Comparison of ENCODE assay signal across 24 cellular contexts in the genomic region with DNA sequence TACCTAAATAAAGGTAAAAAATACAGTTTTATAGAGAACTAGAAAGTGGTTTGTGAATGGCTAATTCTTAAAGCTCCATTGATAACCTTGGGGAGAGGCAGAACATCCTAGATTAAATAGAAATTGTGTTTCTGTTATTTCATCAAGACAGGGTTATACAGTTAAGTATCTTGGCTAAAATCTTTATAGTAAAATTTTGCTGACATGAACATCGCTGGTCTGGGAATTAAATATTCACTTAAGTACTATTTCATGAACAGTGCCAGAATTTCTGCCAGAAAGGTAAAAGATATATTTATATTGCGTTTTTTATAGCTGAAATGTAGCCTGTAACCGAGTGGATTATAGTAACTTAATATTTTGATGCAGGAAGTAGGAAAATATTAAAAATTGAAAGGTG. TPM values are rescaled to one million over a fixed set of nuclear protein-coding genes. Genes with fewer than 3 reads are reported as not detected.
DNase-seq lines count a peak whose midpoint lies in the region; ATAC-seq and TF ChIP-seq lines count a peak whose summit lies in the region.
"Had no signal": no experiment of that assay in that cellular context is flagged by ENCODE, and none has a peak within 500 bp of the region (broad histone marks: within the 10 kb centered on the region; RNA-seq: fewer than 3 reads in every experiment).

No MANE protein-coding gene starts in this region.

- no peak overlapping the region for H3K4me3 ChIP-seq in cardiac muscle cell
- H3K4me3 ChIP-seq in subcutaneous abdominal adipose tissue (ENCODE audit: low read depth in 1 of 5, low read length in 5 of 5), result no peak overlapping the region
- H3K4me3 ChIP-seq: A549, BLaER1, GM12878 had no signal

- no peaks in the 10 kb centered on the region for H3K27me3 Mint-ChIP-seq in dendritic cell treated with granulocyte-macrophage colony-stimulating factor and Interleukin-4, amounts not matched to agents 40 ng/mL and 50 ng/mL, for 4 days
- H3K27me3 Mint-ChIP-seq in stimulated activated memory B cell treated with anti-CD40 and anti-IgM and Interleukin-4, amounts not matched to agents 10 μg/mL and 1 μg/mL and 100 μg/mL, for 72 hours, result no peaks in the 10 kb centered on the region
- H3K27me3 Mint-ChIP-seq: CD8-positive, alpha-beta memory T cell had no signal

- peak overlapping the region; percentile 1 for H3K27ac Mint-ChIP-seq in dendritic cell treated with granulocyte-macrophage colony-stimulating factor and Interleukin-4, amounts not matched to agents 40 ng/mL and 50 ng/mL, for 4 days
- no peak overlapping the region for H3K27ac Mint-ChIP-seq in stimulated activated memory B cell treated with anti-CD40 and anti-IgM and Interleukin-4, amounts not matched to agents 10 μg/mL and 1 μg/mL and 100 μg/mL, for 72 hours
- H3K27ac Mint-ChIP-seq: CD4-positive, alpha-beta memory T cell; CD4-positive, CD25-positive, alpha-beta regulatory T cell; CD8-positive, alpha-beta memory T cell had no signal

- no peak overlapping the region for H3K9ac ChIP-seq in subcutaneous abdominal adipose tissue (ENCODE audit: low read length in 5 of 5)
- H3K9ac ChIP-seq: BLaER1 had no signal

- H3K36me3 ChIP-seq in cardiac muscle cell (no peaks in the 10 kb centered on the region), subcutaneous abdominal adipose tissue (ENCODE audit: control insufficient read depth in 5 of 5, insufficient read depth in 5 of 5, low read length in 5 of 5) (peaks cover 0 to 3% (median 0%) of the 10 kb centered on the region in 5 donors)
- H3K36me3 ChIP-seq: BE2C, BLaER1 had no signal

- DNase-seq in cardiac muscle cell (ENCODE audit: low read depth in 1 of 2, low spot score in 1 of 2), result no peak
- no peak for DNase-seq in cardiac septum (ENCODE audit: low spot score)
- DNase-seq: BE2C; C1 segment of cervical spinal cord; CD4-positive, alpha-beta memory T cell; CD4-positive, CD25-positive, alpha-beta regulatory T cell; CD8-positive, alpha-beta memory T cell; COR-L47; DMS 273 treated with DMSO at 0.1 percent for 48 hours; DMS153; DMS53; DMS79; DND-41; EL; GDM1 had no signal

- peaks cover 11% of the 10 kb centered on the region for H3K4me1 Mint-ChIP-seq in dendritic cell treated with granulocyte-macrophage colony-stimulating factor and Interleukin-4, amounts not matched to agents 40 ng/mL and 50 ng/mL, for 4 days (ENCODE audit: low read depth)
- peaks cover 7% of the 10 kb centered on the region for H3K4me1 Mint-ChIP-seq in stimulated activated memory B cell treated with anti-CD40 and anti-IgM and Interleukin-4, amounts not matched to agents 10 μg/mL and 1 μg/mL and 100 μg/mL, for 72 hours
- H3K4me1 Mint-ChIP-seq: CD4-positive, alpha-beta memory T cell; CD4-positive, CD25-positive, alpha-beta regulatory T cell; CD8-positive, alpha-beta memory T cell had no signal

- intact Hi-C loops in cardiac septum (cut with DNase I), result no loop called here
- intact Hi-C loops in dendritic cell treated with granulocyte-macrophage colony-stimulating factor and Interleukin-4, amounts not matched to agents 40 ng/mL and 50 ng/mL, for 4 days (cut with micrococcal nuclease), result no loop called here

- H3K4me1 ChIP-seq in cardiac muscle cell (ENCODE audit: low read depth) (peaks cover 29% of the 10 kb centered on the region), subcutaneous abdominal adipose tissue (ENCODE audit: control insufficient read depth in 5 of 5, insufficient read depth in 5 of 5, low read length in 5 of 5) (peaks cover 0 to 27% (median 17%) of the 10 kb centered on the region in 5 donors)
- H3K4me1 ChIP-seq: BE2C, BLaER1 had no signal

- no peak overlapping the region for H3K4me3 Mint-ChIP-seq in dendritic cell treated with granulocyte-macrophage colony-stimulating factor and Interleukin-4, amounts not matched to agents 40 ng/mL and 50 ng/mL, for 4 days
- H3K4me3 Mint-ChIP-seq in stimulated activated memory B cell treated with anti-CD40 and anti-IgM and Interleukin-4, amounts not matched to agents 10 μg/mL and 1 μg/mL and 100 μg/mL, for 72 hours, result no peak overlapping the region
- H3K4me3 Mint-ChIP-seq: CD14-positive monocyte; CD4-positive, alpha-beta memory T cell; CD4-positive, CD25-positive, alpha-beta regulatory T cell; CD8-positive, alpha-beta memory T cell had no signal

- ATAC-seq in stimulated activated memory B cell treated with anti-CD40 and anti-IgM and Interleukin-4, amounts not matched to agents 10 μg/mL and 1 μg/mL and 100 μg/mL, for 72 hours, result no peak
- no peak for ATAC-seq in HG03457 (IDR thresholded peaks at IDR 0.05; ENCODE audit: unreplicated experiment)
- ATAC-seq: A549, GM12878 had no signal

- H3K27me3 ChIP-seq in cardiac muscle cell (no peaks in the 10 kb centered on the region), subcutaneous abdominal adipose tissue (ENCODE audit: control insufficient read depth in 5 of 5, insufficient read depth in 4 of 5, low read length in 5 of 5) (no peaks in the 10 kb centered on the region)
- H3K27me3 ChIP-seq: BE2C, BLaER1 had no signal

- TF ChIP-seq CTCF in cardiac muscle cell (IDR thresholded peaks at IDR 0.05; ENCODE audit: low read depth, low read length), result no peak

- no peaks in the 10 kb centered on the region for H3K9me3 Mint-ChIP-seq in dendritic cell treated with granulocyte-macrophage colony-stimulating factor and Interleukin-4, amounts not matched to agents 40 ng/mL and 50 ng/mL, for 4 days
- no peaks in the 10 kb centered on the region for H3K9me3 Mint-ChIP-seq in stimulated activated memory B cell treated with anti-CD40 and anti-IgM and Interleukin-4, amounts not matched to agents 10 μg/mL and 1 μg/mL and 100 μg/mL, for 72 hours
- H3K9me3 Mint-ChIP-seq: CD4-positive, alpha-beta memory T cell; CD8-positive, alpha-beta memory T cell had no signal

- H3K9me3 ChIP-seq in cardiac muscle cell (ENCODE audit: low read depth) (no peaks in the 10 kb centered on the region), subcutaneous abdominal adipose tissue (ENCODE audit: control insufficient read depth in 5 of 5, low read length in 5 of 5) (no peaks in the 10 kb centered on the region)
- H3K9me3 ChIP-seq: A549, BE2C, BLaER1 had no signal

- no peaks in the 10 kb centered on the region for H3K36me3 Mint-ChIP-seq in dendritic cell treated with granulocyte-macrophage colony-stimulating factor and Interleukin-4, amounts not matched to agents 40 ng/mL and 50 ng/mL, for 4 days (ENCODE audit: low read depth)
- no peaks in the 10 kb centered on the region for H3K36me3 Mint-ChIP-seq in stimulated activated memory B cell treated with anti-CD40 and anti-IgM and Interleukin-4, amounts not matched to agents 10 μg/mL and 1 μg/mL and 100 μg/mL, for 72 hours
- H3K36me3 Mint-ChIP-seq: CD14-positive monocyte; CD4-positive, alpha-beta memory T cell; CD4-positive, CD25-positive, alpha-beta regulatory T cell; CD8-positive, alpha-beta memory T cell had no signal

- H3K27ac ChIP-seq in cardiac muscle cell (peak overlapping the region; percentile 52), subcutaneous abdominal adipose tissue (ENCODE audit: low read depth, low read length) (peak overlapping the region; percentile 38)
- H3K27ac ChIP-seq: 22Rv1, A549, BLaER1 had no signal

RNA-seq across cellular contexts. Expression of gene HBP1, which starts 53.7 kb away (rescaled TPM):
- total RNA-seq in cardiac muscle cell, result 55.1 and 56.0 TPM in 2 replicates
- polyA plus RNA-seq in cardiac muscle cell, result 66.0 and 81.7 TPM in 2 replicates
- 45.4 TPM for total RNA-seq in cardiac septum
